Comparison of ENCODE assay signal across 11 cellular contexts in genomic region chrX:154735695-154736393, GRCh38. TPM values are rescaled to one million over a fixed set of nuclear protein-coding genes. Genes with fewer than 3 reads are reported as not detected.
DNase-seq lines count a peak whose midpoint lies in the region; ATAC-seq, FAIRE-seq and TF ChIP-seq lines count a peak whose summit lies in the region.
"Had no signal": no experiment of that assay in that cellular context is flagged by ENCODE, and none has a peak within 500 bp of the region (broad histone marks: within the 10 kb centered on the region; RNA-seq: fewer than 3 reads in every experiment).

No MANE protein-coding gene starts in this region.

- 51 to 63% (median 55%) methylated on average over 7 of the region's 7 CpGs for WGBS in psoas muscle, 3 donors

- H4K20me1 ChIP-seq in DND-41 (ENCODE audit: insufficient read depth, low read length) = no peaks in the 10 kb centered on the region

- H3K36me3 Mint-ChIP-seq in activated CD8-positive, alpha-beta T cell treated with anti-CD3 and anti-CD28 coated beads for 36 hours (ENCODE audit: low read depth) = peaks cover 8% of the 10 kb centered on the region

- H3K9me3 ChIP-seq in DND-41 (ENCODE audit: insufficient read depth, low read length, severe bottlenecking) (no peaks in the 10 kb centered on the region), psoas muscle (no peaks in the 10 kb centered on the region)

- POLR2A ChIA-PET in activated CD8-positive, alpha-beta T cell treated with anti-CD3 and anti-CD28 coated beads for 36 hours (lab: Charles Lee) = interaction anchor here (1.1 to 6.5 kb wide), 2 partner anchors 16 to 18 kb away, joined by 3 to 31 read pairs; no protein-coding TSS in a partner anchor

- ATAC-seq in DND-41 (ENCODE audit: insufficient read depth, low read depth) (no peak), psoas muscle (peak; percentile 48 to 78 (median 74)), HG02571 (IDR thresholded peaks at IDR 0.05; ENCODE audit: unreplicated experiment) (no peak), GM18909 (IDR thresholded peaks at IDR 0.05; ENCODE audit: poor library complexity, unreplicated experiment) (no peak), HG03135 (IDR thresholded peaks at IDR 0.05; ENCODE audit: unreplicated experiment) (no peak)
- no peak for ATAC-seq in activated CD8-positive, alpha-beta T cell treated with anti-CD3 and anti-CD28 coated beads for 36 hours

- no peaks in the 10 kb centered on the region for H3K27me3 ChIP-seq in DND-41 (ENCODE audit: insufficient read depth, low read length, poor library complexity)
- H3K27me3 ChIP-seq in psoas muscle (ENCODE audit: insufficient read depth in 3 of 3, low read length in 2 of 3) = no peaks in the 10 kb centered on the region

- no peaks in the 10 kb centered on the region for H3K9me3 Mint-ChIP-seq in activated CD8-positive, alpha-beta T cell treated with anti-CD3 and anti-CD28 coated beads for 36 hours

- no peak overlapping the region for H2AFZ ChIP-seq in DND-41 (ENCODE audit: low read depth, low read length)

- no peak for FAIRE-seq in GM12891 (lab: Jason Lieb, UNC)

- no peaks in the 10 kb centered on the region for H3K27me3 Mint-ChIP-seq in activated CD8-positive, alpha-beta T cell treated with anti-CD3 and anti-CD28 coated beads for 36 hours

- peaks cover 87% of the 10 kb centered on the region for H3K79me2 ChIP-seq in DND-41 (ENCODE audit: insufficient read depth, low read length)

- H3K9ac ChIP-seq in DND-41 (ENCODE audit: low read depth, low read length) = peak overlapping the region; percentile 60

- peaks cover 99% of the 10 kb centered on the region for H3K4me1 ChIP-seq in DND-41 (ENCODE audit: insufficient read depth, low read length)
- peaks cover 32% of the 10 kb centered on the region for H3K4me1 ChIP-seq in psoas muscle

- H3K27ac ChIP-seq in DND-41 (ENCODE audit: low read length) (peak overlapping the region; percentile 96), psoas muscle (peak overlapping the region; percentile 65)
- H3K27ac ChIP-seq: VCaP had no signal

- intact Hi-C loops in activated CD8-positive, alpha-beta T cell treated with anti-CD3 and anti-CD28 coated beads for 36 hours (cut with micrococcal nuclease) = no loop called here
- intact Hi-C loops in psoas muscle (cut with DNase I) = no loop called here

- H3K36me3 ChIP-seq in DND-41 (ENCODE audit: insufficient read depth, low read length) (peaks cover 13% of the 10 kb centered on the region), psoas muscle (ENCODE audit: insufficient read depth in 1 of 2, low read depth in 1 of 2) (no peaks in the 10 kb centered on the region)

- H3K27ac Mint-ChIP-seq in activated CD8-positive, alpha-beta T cell treated with anti-CD3 and anti-CD28 coated beads for 36 hours = peak overlapping the region; percentile 96

- DNase-seq in DND-41 = no peak
- DNase-seq in activated CD8-positive, alpha-beta T cell treated with anti-CD3 and anti-CD28 coated beads for 36 hours = no peak
- DNase-seq in foreskin fibroblast = peak; percentile 83 to 91
- peak; percentile 69 to 75 for DNase-seq in psoas muscle
- no peak for DNase-seq in GM12891 (ENCODE audit: insufficient read length, low spot score)
- DNase-seq: head of caudate nucleus, NCI-H1694 treated with DMSO at 0.1 percent for 48 hours had no signal

- H3K4me3 Mint-ChIP-seq in activated CD8-positive, alpha-beta T cell treated with anti-CD3 and anti-CD28 coated beads for 36 hours = peak overlapping the region; percentile 64

- no peak for TF ChIP-seq POLR2A in GM12891 (IDR thresholded peaks at IDR 0.05; ENCODE audit: low read depth, low read length)

- H3K4me1 Mint-ChIP-seq in activated CD8-positive, alpha-beta T cell treated with anti-CD3 and anti-CD28 coated beads for 36 hours (ENCODE audit: low read depth) = peaks cover 91% of the 10 kb centered on the region

- CTCF ChIA-PET in activated CD8-positive, alpha-beta T cell treated with anti-CD3 and anti-CD28 coated beads for 36 hours (lab: Charles Lee) = interaction anchor here (4.6 kb wide), 1 partner anchor 14 kb away, joined by 41 read pairs; the partner anchor contains the start of gene GAB3

- H3K4me2 ChIP-seq in DND-41 (ENCODE audit: insufficient read depth, low read length) = peak overlapping the region; percentile 62

- H3K4me3 ChIP-seq in DND-41 (ENCODE audit: low read depth in 1 of 2, low read length in 2 of 2) (peak overlapping the region in 1 of 2 experiments; percentile 51; a peak in 2 of 4 replicates), foreskin fibroblast (ENCODE audit: low read depth in 1 of 2, low read length in 2 of 2) (no peak overlapping the region), psoas muscle (no peak overlapping the region)

- TF ChIP-seq CTCF in DND-41 (IDR thresholded peaks at IDR 0.05; ENCODE audit: borderline replicate concordance, extremely low read depth, low read length, poor library complexity, severe bottlenecking) (no peak), foreskin fibroblast (IDR thresholded peaks at IDR 0.05; ENCODE audit: low read depth, low read length) (no peak), psoas muscle (IDR thresholded peaks at IDR 0.05) (no peak)
- no peak for TF ChIP-seq CTCF in activated CD8-positive, alpha-beta T cell treated with anti-CD3 and anti-CD28 coated beads for 36 hours (IDR thresholded peaks at IDR 0.05)

TF ChIP-seq in GM12891, 5 proteins besides CTCF, POLR2A, EP300 and RAD21:
- TF ChIP-seq POU2F2 (IDR thresholded peaks at IDR 0.05; ENCODE audit: low read depth, low read length) = no peak
- TF ChIP-seq TAF1 (IDR thresholded peaks at IDR 0.05; ENCODE audit: low read depth, low read length) = no peak
- no peak for TF ChIP-seq PAX5 (IDR thresholded peaks at IDR 0.05; ENCODE audit: insufficient read depth, low read length, severe bottlenecking)

RNA-seq across cellular contexts. Expression of gene GAB3, which starts 15.0 kb away (rescaled TPM):
- 1 to 10 TPM; 3.9 to 5.0 TPM for total RNA-seq in activated CD8-positive, alpha-beta T cell treated with anti-CD3 and anti-CD28 coated beads for 36 hours
- total RNA-seq in psoas muscle = 1 to 10 TPM; 1.0 to 3.4 (median 1.4) TPM
- polyA plus RNA-seq in psoas muscle = 1 to 10 TPM in 1 of 3 donors, under 1 TPM in 2; 0.61 to 3.2 (median 0.65) TPM
- 0.71 TPM for polyA plus RNA-seq in GM12891 (2012; ENCODE audit: low read depth, missing spikeins)

RNA-seq across cellular contexts. Expression of gene DKC1, which starts 26.8 kb away (rescaled TPM):
- total RNA-seq in activated CD8-positive, alpha-beta T cell treated with anti-CD3 and anti-CD28 coated beads for 36 hours = 100 to 1,000 TPM; 132 to 138 TPM
- total RNA-seq in psoas muscle = 10 to 100 TPM; 21.2 to 45.5 (median 34.6) TPM
- 10 to 100 TPM; 23.4 to 61.0 (median 38.2) TPM for polyA plus RNA-seq in psoas muscle
- polyA plus RNA-seq in GM12891 (2012; ENCODE audit: low read depth, missing spikeins) = 62.9 TPM

Comparison
In these comparisons a context has a peak if more than half of its experiments do, and no peak if none do; other contexts are left out.
1. ATAC-seq: peak in psoas muscle (4 of 4); none in DND-41 (single experiment), activated CD8-positive, alpha-beta T cell treated with anti-CD3 and anti-CD28 coated beads for 36 hours (single experiment), HG02571 (single experiment), GM18909 (single experiment) and HG03135 (single experiment).
2. DNase-seq: peak in foreskin fibroblast (2 of 2) and psoas muscle (2 of 2); none in DND-41 (single experiment), activated CD8-positive, alpha-beta T cell treated with anti-CD3 and anti-CD28 coated beads for 36 hours (single experiment) and GM12891 (single experiment).